In genomic region chr7:6460303-6460702, GRCh38 we compare ENCODE assay signal across 1 cellular context.
TF ChIP-seq lines count a peak whose summit lies in the region.

No MANE protein-coding gene starts in this region.

TF ChIP-seq in K562, 482 proteins besides CTCF, POLR2A, EP300 and RAD21:
- no peak for TF ChIP-seq USF1 (CRISPR knock-in tag; IDR thresholded peaks at IDR 0.05)
- TF ChIP-seq ILF3 (IDR thresholded peaks at IDR 0.05; ENCODE audit: borderline replicate concordance), result peak; percentile 76; the same call in 1 of the 2 replicates
- TF ChIP-seq NCOA6 (IDR thresholded peaks at IDR 0.05), result no peak
- no peak for TF ChIP-seq ZNF274 (IDR thresholded peaks at IDR 0.05; ENCODE audit: borderline replicate concordance, low read depth, low read length)
- TF ChIP-seq MTA1 (IDR thresholded peaks at IDR 0.05; ENCODE audit: borderline replicate concordance), result no peak
- TF ChIP-seq POLR2AphosphoS2 (IDR thresholded peaks at IDR 0.05; ENCODE audit: low read length), result peak; percentile 83
